Comparison of ENCODE assay signal across 2 cellular contexts in genomic region chr2:207067476-207067875, GRCh38.
TF ChIP-seq lines count a peak whose summit lies in the region.

No MANE protein-coding gene starts in this region.

TF ChIP-seq in liver, 16 proteins besides CTCF, POLR2A, EP300 and RAD21:
- TF ChIP-seq YY1 (IDR thresholded peaks at IDR 0.05) = no peak
- no peak for TF ChIP-seq GABPA (IDR thresholded peaks at IDR 0.05 in 1 of 2, conservative IDR thresholded peaks at IDR 0.05 in 1 of 2)
- no peak for TF ChIP-seq JUND (IDR thresholded peaks at IDR 0.05)
- TF ChIP-seq SP1 (IDR thresholded peaks at IDR 0.05) = peak; percentile 52
- peak in 1 of 2 donors; percentile 13 for TF ChIP-seq EGR1 (IDR thresholded peaks at IDR 0.05; ENCODE audit: low read depth in 2 of 2)
- no peak for TF ChIP-seq FOXA1 (IDR thresholded peaks at IDR 0.05)
- TF ChIP-seq FOXA2 (IDR thresholded peaks at IDR 0.05) = no peak
- TF ChIP-seq REST (IDR thresholded peaks at IDR 0.05) = peak; percentile 16
- peak in 1 of 2 donors; percentile 46 for TF ChIP-seq RXRA (IDR thresholded peaks at IDR 0.05)
- no peak for TF ChIP-seq HNF4A (conservative IDR thresholded peaks at IDR 0.05)
- TF ChIP-seq ZBTB33 (IDR thresholded peaks at IDR 0.05) = no peak
- no peak for TF ChIP-seq TAF1 (conservative IDR thresholded peaks at IDR 0.05)
- TF ChIP-seq ATF3 (IDR thresholded peaks at IDR 0.05) = no peak
- no peak for TF ChIP-seq HNF4G (IDR thresholded peaks at IDR 0.05)
- peak; percentile 99 for TF ChIP-seq NR2F2 (IDR thresholded peaks at IDR 0.05)
- peak; percentile 37 for TF ChIP-seq MAX (IDR thresholded peaks at IDR 0.05)
TF ChIP-seq in liver: peak in this region for 6.

TF ChIP-seq in HepG2, 621 proteins besides CTCF, POLR2A, EP300 and RAD21:
- TF ChIP-seq TCF7 (IDR thresholded peaks at IDR 0.05; ENCODE audit: low read depth) = no peak
- TF ChIP-seq SIX4 (CRISPR knock-in tag; IDR thresholded peaks at IDR 0.05) = no peak
- TF ChIP-seq SKIL (CRISPR knock-in tag; IDR thresholded peaks at IDR 0.05; ENCODE audit: borderline replicate concordance) = no peak
- no peak for TF ChIP-seq ZNF773 (CRISPR knock-in tag; IDR thresholded peaks at IDR 0.05; ENCODE audit: borderline replicate concordance)
- no peak for TF ChIP-seq CREBL2 (CRISPR knock-in tag; IDR thresholded peaks at IDR 0.05; ENCODE audit: borderline replicate concordance)
- no peak for TF ChIP-seq PRPF4 (IDR thresholded peaks at IDR 0.05; ENCODE audit: low read depth, low read length, poor library complexity, severe bottlenecking)
- no peak for TF ChIP-seq ZNF441 (CRISPR knock-in tag; IDR thresholded peaks at IDR 0.05; ENCODE audit: borderline replicate concordance)
- TF ChIP-seq ATRX (CRISPR knock-in tag; IDR thresholded peaks at IDR 0.05; ENCODE audit: borderline replicate concordance) = no peak
- no peak for TF ChIP-seq JUNB (CRISPR knock-in tag; IDR thresholded peaks at IDR 0.05; ENCODE audit: borderline replicate concordance)
- TF ChIP-seq HOXA3 (CRISPR knock-in tag; IDR thresholded peaks at IDR 0.05) = no peak
- TF ChIP-seq KDM6A (CRISPR knock-in tag; IDR thresholded peaks at IDR 0.05; ENCODE audit: low read depth) = no peak
- TF ChIP-seq ZNF501 (CRISPR knock-in tag; IDR thresholded peaks at IDR 0.05) = no peak
- TF ChIP-seq ZNF761 (CRISPR knock-in tag; conservative IDR thresholded peaks at IDR 0.05) = no peak
- no peak for TF ChIP-seq CREB1 (IDR thresholded peaks at IDR 0.05)
- TF ChIP-seq CREB1 (CRISPR knock-in tag; IDR thresholded peaks at IDR 0.05) = no peak
- no peak for TF ChIP-seq XRCC5 (optimal IDR thresholded peaks at IDR 0.05; ENCODE audit: low read length)
- no peak for TF ChIP-seq PRDM10 (CRISPR knock-in tag; IDR thresholded peaks at IDR 0.05; ENCODE audit: low read depth)
- TF ChIP-seq ZFP41 (CRISPR knock-in tag; IDR thresholded peaks at IDR 0.05; ENCODE audit: borderline replicate concordance) = no peak
- TF ChIP-seq PHF20 (CRISPR knock-in tag; IDR thresholded peaks at IDR 0.05) = no peak
TF ChIP-seq in HepG2: peak in this region for 0.
